In the genomic region with DNA sequence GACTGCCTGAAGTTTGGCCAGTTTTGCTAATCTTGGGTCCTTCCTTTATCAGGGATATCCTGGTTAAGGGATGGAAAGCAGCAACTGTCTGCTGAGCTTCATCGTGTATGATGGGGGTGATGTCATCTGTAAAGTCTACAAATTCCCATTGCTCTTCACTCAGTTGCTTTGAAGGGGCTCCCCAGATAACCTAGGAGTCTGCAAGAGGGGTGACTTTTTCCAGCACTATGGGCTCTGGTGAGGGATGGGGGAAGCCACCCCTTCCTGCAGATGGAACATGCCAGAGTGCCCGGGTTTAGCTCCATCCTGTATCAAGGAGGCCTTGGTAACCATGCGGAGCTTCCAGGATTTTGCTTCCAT, we compare ENCODE assay signal across 24 cellular contexts. TPM values are rescaled to one million over a fixed set of nuclear protein-coding genes. Genes with fewer than 3 reads are reported as not detected.
DNase-seq lines count a peak whose midpoint lies in the region; ATAC-seq, FAIRE-seq and TF ChIP-seq lines count a peak whose summit lies in the region.
"Had no signal": no experiment of that assay in that cellular context is flagged by ENCODE, and none has a peak within 500 bp of the region (broad histone marks: within the 10 kb centered on the region; RNA-seq: fewer than 3 reads in every experiment).

No MANE protein-coding gene starts in this region.

- no peak for FAIRE-seq in GM12878 (lab: Jason Lieb, UNC)
- FAIRE-seq: A549, G401.6, GM19239, H1 had no signal

- TF ChIP-seq POLR2A in heart left ventricle (IDR thresholded peaks at IDR 0.05) (no peak), GM12878 (IDR thresholded peaks at IDR 0.05; ENCODE audit: low read depth, low read length) (no peak)

- H3K9me3 ChIP-seq in right atrium auricular region (no peaks in the 10 kb centered on the region), heart left ventricle (no peaks in the 10 kb centered on the region), GM12878 (replicated peaks; ENCODE audit: control insufficient read depth, insufficient read depth, low read length) (no peaks in the 10 kb centered on the region)
- no peaks in the 10 kb centered on the region for H3K9me3 ChIP-seq in BLaER1 treated with 17β-estradiol and CSF1 and Interleukin-3, amounts not matched to agents 10 nM and 100 nM (replicated peaks in 1 of 11)
- H3K9me3 ChIP-seq: A549, BE2C, Caco-2 had no signal

- in situ Hi-C loops in GM12878 (cut with MboI): no loop called here

- no peak overlapping the region for H3K9ac ChIP-seq in BLaER1 treated with 17β-estradiol and CSF1 and Interleukin-3, amounts not matched to agents 10 nM and 100 nM
- H3K9ac ChIP-seq in GM12878 (ENCODE audit: control insufficient read depth, insufficient read depth, low read length): no peak overlapping the region
- H3K9ac ChIP-seq: GM23248 had no signal

- POLR2A ChIA-PET in GM12878 (lab: Charles Lee): interaction anchor here (0.6 to 0.8 kb wide), 3 partner anchors 20 to 1318 kb away, joined by 3 read pairs; a partner anchor contains a TSS

- no peak for TF ChIP-seq RAD21 in GM12878 (IDR thresholded peaks at IDR 0.05; ENCODE audit: insufficient read depth, low read depth, low read length)

- H3K79me2 ChIP-seq in GM12878 (ENCODE audit: control insufficient read depth, insufficient read depth, low read length): no peaks in the 10 kb centered on the region

- 49 to 68% (median 64%) methylated on average over 2 to 3 of the region's 3 CpGs for WGBS in heart left ventricle, 4 donors
- WGBS in GM12878 (ENCODE audit: insufficient coverage, insufficient replicate concordance, low lambda C conversion rate, missing lambda C conversion rate): 69% methylated on average over 3 of the region's 3 CpGs

- H3K4me2 ChIP-seq in BLaER1 treated with 17β-estradiol and CSF1 and Interleukin-3, amounts not matched to agents 10 nM and 100 nM: peak overlapping the region in 8 of 11 experiments; percentile 10 to 48 (median 23); a peak in 13 of 22 replicates
- peak overlapping the region; percentile 48 for H3K4me2 ChIP-seq in GM12878 (ENCODE audit: control insufficient read depth, insufficient read depth)
- H3K4me2 ChIP-seq: A549 had no signal

- no peak overlapping the region for H2AFZ ChIP-seq in GM12878 (ENCODE audit: control insufficient read depth, low read depth, low read length)
- H2AFZ ChIP-seq: GM23248 had no signal

- CTCF ChIA-PET in GM12878 (lab: Yijun Ruan, JAX): interaction anchor here (0.6 kb wide), 2 partner anchors 463 to 925 kb away, joined by 3 read pairs; no protein-coding TSS in a partner anchor

- no peak for TF ChIP-seq EP300 in GM12878 (IDR thresholded peaks at IDR 0.05; ENCODE audit: borderline replicate concordance in 1 of 2, control insufficient read depth in 1 of 2, low read depth in 2 of 2, low read length in 2 of 2)

- no peaks in the 10 kb centered on the region for H3K27me3 ChIP-seq in right atrium auricular region
- H3K27me3 ChIP-seq in heart left ventricle: no peaks in the 10 kb centered on the region
- no peaks in the 10 kb centered on the region for H3K27me3 ChIP-seq in BLaER1 treated with 17β-estradiol and CSF1 and Interleukin-3, amounts not matched to agents 10 nM and 100 nM
- H3K27me3 ChIP-seq in GM12878 (replicated peaks in 1 of 2; ENCODE audit: control insufficient read depth in 2 of 2, insufficient read depth in 2 of 2, low read length in 1 of 2): no peaks in the 10 kb centered on the region
- H3K27me3 ChIP-seq: BE2C had no signal

- RAD21 ChIA-PET in GM12878 (lab: Charles Lee; ENCODE audit: unreplicated experiment): interaction anchor here (0.8 kb wide), 1 partner anchor 44 kb away, joined by 3 read pairs; no protein-coding TSS in a partner anchor

- H4K20me1 ChIP-seq in BLaER1 treated with 17β-estradiol and CSF1 and Interleukin-3, amounts not matched to agents 10 nM and 100 nM: no peaks in the 10 kb centered on the region
- no peaks in the 10 kb centered on the region for H4K20me1 ChIP-seq in GM12878 (ENCODE audit: control insufficient read depth, insufficient read depth)

- TF ChIP-seq CTCF in right atrium auricular region (IDR thresholded peaks at IDR 0.05) (no peak), heart left ventricle (IDR thresholded peaks at IDR 0.05) (no peak), GM12878 (IDR thresholded peaks at IDR 0.05 in 2 of 3, conservative IDR thresholded peaks at IDR 0.05 in 1 of 3; ENCODE audit: control insufficient read depth in 2 of 3, extremely low read depth in 1 of 3, insufficient read depth in 1 of 3, low read depth in 3 of 3, low read length in 3 of 3) (no peak)

- SMC1A ChIA-PET in GM12878 (lab: Charles Lee; ENCODE audit: uncharacterized antibody, unreplicated experiment): interaction anchor here (1.4 kb wide), 1 partner anchor 9 kb away, joined by 5 read pairs; no protein-coding TSS in a partner anchor

- no TSS peak for BruUV-seq in GM12878 (replicated peaks; lab: Mats Ljungman, UMichigan)

- intact Hi-C loops in heart left ventricle (cut with DNase I) (no loop called here), GM12878 (cut with micrococcal nuclease; ENCODE audit: unreplicated experiment) (no loop called here)

- no peaks in the 10 kb centered on the region for H3K36me3 ChIP-seq in right atrium auricular region
- no peaks in the 10 kb centered on the region for H3K36me3 ChIP-seq in heart left ventricle
- no peaks in the 10 kb centered on the region for H3K36me3 ChIP-seq in BLaER1 treated with 17β-estradiol and CSF1 and Interleukin-3, amounts not matched to agents 10 nM and 100 nM
- H3K36me3 ChIP-seq in GM12878 (ENCODE audit: control insufficient read depth in 2 of 2, insufficient read depth in 2 of 2, low read length in 1 of 2): no peaks in the 10 kb centered on the region
- H3K36me3 ChIP-seq: BE2C had no signal

- no peak overlapping the region for H3K4me3 ChIP-seq in right atrium auricular region
- no peak overlapping the region for H3K4me3 ChIP-seq in heart left ventricle
- H3K4me3 ChIP-seq in BLaER1 treated with 17β-estradiol and CSF1 and Interleukin-3, amounts not matched to agents 10 nM and 100 nM: no peak overlapping the region
- H3K4me3 ChIP-seq in GM12878: no peak overlapping the region
- H3K4me3 ChIP-seq: A549, GM23248 had no signal

- ATAC-seq in heart left ventricle (no peak), GM12878 (no peak)
- ATAC-seq: A549; CD8-positive, alpha-beta T cell had no signal

- H3K4me1 ChIP-seq in right atrium auricular region (no peaks in the 10 kb centered on the region), heart left ventricle (no peaks in the 10 kb centered on the region), GM12878 (ENCODE audit: control insufficient read depth, insufficient read depth, low read length) (peaks cover 21% of the 10 kb centered on the region)
- H3K4me1 ChIP-seq in BLaER1 treated with 17β-estradiol and CSF1 and Interleukin-3, amounts not matched to agents 10 nM and 100 nM: peaks cover 8 to 34% (median 24%) of the 10 kb centered on the region in 10 experiments
- H3K4me1 ChIP-seq: BE2C, Caco-2 had no signal

- H3K27ac ChIP-seq in right atrium auricular region (no peak overlapping the region), heart left ventricle (no peak overlapping the region), GM12878 (ENCODE audit: control insufficient read depth, insufficient read depth) (no peak overlapping the region)
- H3K27ac ChIP-seq in BLaER1 treated with 17β-estradiol and CSF1 and Interleukin-3, amounts not matched to agents 10 nM and 100 nM: no peak overlapping the region
- H3K27ac ChIP-seq: C4-2B, GM23248 had no signal

- DNase-seq in right atrium auricular region (ENCODE audit: low spot score) (peak; percentile 42), heart left ventricle (no peak), GM12878 (ENCODE audit: low read depth, low spot score) (no peak), NCI-H1436 treated with DMSO at 0.1 percent for 48 hours (lab: John Stamatoyannopoulos, UW) (no peak), islet precursor cell (no peak)
- no peak for DNase-seq in activated naive CD4-positive, alpha-beta T cell treated with Interleukin-2 at 50 U/mL for 16 hours
- DNase-seq: 8988T; ACHN; AML-193; BE2C; Caco-2; CD4-positive, CD25-positive, alpha-beta regulatory T cell; CD8-positive, alpha-beta T cell; DMS153; DND-41; GM23248; H7; HCEC 1CT had no signal

TF ChIP-seq in GM12878, 131 proteins besides CTCF, POLR2A, EP300 and RAD21:
- TF ChIP-seq, protein P1, sequence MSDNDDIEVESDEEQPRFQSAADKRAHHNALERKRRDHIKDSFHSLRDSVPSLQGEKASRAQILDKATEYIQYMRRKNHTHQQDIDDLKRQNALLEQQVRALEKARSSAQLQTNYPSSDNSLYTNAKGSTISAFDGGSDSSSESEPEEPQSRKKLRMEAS (IDR thresholded peaks at IDR 0.05; ENCODE audit: low read depth, low read length): no peak
TF ChIP-seq in GM12878: peak in this region for 0.

RNA-seq across cellular contexts. Expression of a gene that starts 28.4 kb away (rescaled TPM):
- total RNA-seq in right atrium auricular region (under 1 TPM in 1 of 2 donors, not detected in 1; 0.63 TPM), heart left ventricle (1 to 10 TPM in 8 of 9 donors, under 1 TPM in 1; 0.81 to 2.9 (median 2.2) TPM), GM12878 (2014; rRNA removed) (4.6 and 6.1 TPM in 2 replicates), GM12878 (2014; rRNA removed; fragmentation: Illumina TruSeq; extraction: Trizol) (3.9 and 4.8 TPM in 2 replicates), GM12878 (2021) (4.8 and 5.8 TPM in 2 replicates)
- polyA plus RNA-seq in heart left ventricle (under 1 TPM; 0.35 to 0.91 TPM), GM12878 (2011; rRNA removed) (5.1 and 5.2 TPM in 2 replicates), GM12878 (2014; fragmentation: Illumina TruSeq; extraction: Trizol) (5.0 and 5.8 TPM in 2 replicates), GM12878 (2014; fragmentation: Nextera tagmentation; extraction: Ambion mirVana) (1 to 10 TPM in 1 of 2 experiments, under 1 TPM in 1; 0.58 to 1.6 TPM), GM12878 (2014; rRNA removed) (3.4 and 4.0 TPM in 2 replicates), GM12878 (2016; fragmentation: Nextera tagmentation; extraction: Ambion mirVana) (1 to 10 TPM; 4.3 to 6.0 TPM)
- total RNA-seq in GM12878 (2013; cell fraction: nucleolus; rRNA removed): 1.4 TPM in 2 replicates
- polyA plus RNA-seq in GM12878 (2011; ENCODE audit: low read depth): 1.7 TPM
- polyA plus RNA-seq in GM12878 (2011; cell fraction: cytosol; rRNA removed): 4.3 and 4.4 TPM in 2 replicates
- 2.3 and 3.6 TPM in 2 replicates for polyA plus RNA-seq in GM12878 (2011; cell fraction: nucleus; rRNA removed)
- 1.4 and 1.5 TPM in 2 replicates for polyA plus RNA-seq in GM12878 (2012)
- polyA minus RNA-seq in GM12878 (2011; rRNA and poly(A)+ RNA removed): 4.6 and 5.9 TPM in 2 replicates
- 1.7 and 2.5 TPM in 2 replicates for polyA minus RNA-seq in GM12878 (2011; cell fraction: cytosol; rRNA and poly(A)+ RNA removed)
- polyA minus RNA-seq in GM12878 (2011; cell fraction: nucleus; rRNA and poly(A)+ RNA removed): 1.9 and 2.3 TPM in 2 replicates
